In genomic region chr15:40441736-40442531, GRCh38 we compare ENCODE assay signal across 8 cellular contexts. TPM values are rescaled to one million over a fixed set of nuclear protein-coding genes. Genes with fewer than 3 reads are reported as not detected.
DNase-seq lines count a peak whose midpoint lies in the region; ATAC-seq, FAIRE-seq and TF ChIP-seq lines count a peak whose summit lies in the region.

No MANE protein-coding gene starts in this region.

- under 1% methylated on average over 28 of the region's 88 CpGs for WGBS in K562 (ENCODE audit: insufficient coverage, low coverage, missing lambda C conversion rate)
- 1 to 4% methylated on average over 16 to 48 of the region's 88 CpGs for WGBS in lower leg skin, 2 donors
- 0% methylated on average over 5 to 33 of the region's 88 CpGs for WGBS in thyroid gland, 2 donors

- H3K4me3 ChIP-seq in K562 (peak overlapping the region; percentile 80), lower leg skin (ENCODE audit: low read depth, poor library complexity, severe bottlenecking) (peak overlapping the region; percentile 88), thyroid gland (replicated peaks in 1 of 3) (peak overlapping the region; percentile 56 to 90 (median 66))

- H3K27me3 ChIP-seq in K562 (ENCODE audit: control insufficient read depth in 2 of 2, insufficient read depth in 2 of 2, low read length in 2 of 2) (no peaks in the 10 kb centered on the region), thyroid gland (no peaks in the 10 kb centered on the region)

- H2AFZ ChIP-seq in K562 (ENCODE audit: low read depth, low read length) = no peak overlapping the region

- peak overlapping the region; percentile 85; the same call in 2 of the 3 replicates for H3K27ac ChIP-seq in K562 (ENCODE audit: extremely low read depth, low read depth, low read length)
- H3K27ac ChIP-seq in thyroid gland = peak overlapping the region in 2 of 3 donors; percentile 20 to 66

- H4K20me1 ChIP-seq in K562 (replicated peaks; ENCODE audit: control insufficient read depth, insufficient read depth, low read length) = peaks cover 33% of the 10 kb centered on the region

- TF ChIP-seq POLR2A in K562 (conservative IDR thresholded peaks at IDR 0.05) = no peak
- no peak for TF ChIP-seq POLR2A in lower leg skin (IDR thresholded peaks at IDR 0.05)
- TF ChIP-seq POLR2A in thyroid gland (IDR thresholded peaks at IDR 0.05) = no peak

- intact Hi-C loops in K562 (cut with micrococcal nuclease) (loop anchor here (2.0 to 5.0 kb wide), 2 partner anchors 29 to 65 kb away; partner anchors contain the start of gene CHST14), lower leg skin (cut with DNase I; ENCODE audit: low total_unique reads) (no loop called here), thyroid gland (cut with DNase I) (loop anchor here (5.0 to 10.0 kb wide), 2 partner anchors 63 to 125 kb away; partner anchors contain the start of genes CCDC32 and RPUSD2)

- peak; percentile 14 for ATAC-seq in K562
- ATAC-seq in HG03342 (IDR thresholded peaks at IDR 0.05; ENCODE audit: unreplicated experiment) = no peak

- H3K4me2 ChIP-seq in K562 (ENCODE audit: insufficient read depth, low read length) = peak overlapping the region; percentile 66

- TF ChIP-seq EP300 in K562 (IDR thresholded peaks at IDR 0.05; ENCODE audit: low read length) = no peak

- peak overlapping the region; percentile 66 to 95; a peak in 3 of 4 replicates for H3K9ac ChIP-seq in K562 (ENCODE audit: insufficient read depth in 1 of 2, low read depth in 2 of 2, low read length in 2 of 2)

- in situ Hi-C loops in K562 (cut with MboI) = no loop called here

- CTCF ChIA-PET in K562 (lab: Yijun Ruan, JAX; ENCODE audit: low intra/inter-chr PET ratio) = interaction anchor here (0.7 kb wide), 2 partner anchors 28 to 895 kb away, joined by 4 read pairs; no protein-coding TSS in a partner anchor

- peaks cover 43 to 59% of the 10 kb centered on the region in 2 experiments for H3K4me1 ChIP-seq in K562 (replicated peaks in 1 of 2; ENCODE audit: control insufficient read depth in 2 of 2, insufficient read depth in 2 of 2, low read length in 2 of 2)
- peaks cover 32 to 47% of the 10 kb centered on the region in 2 donors for H3K4me1 ChIP-seq in thyroid gland

- H3K79me2 ChIP-seq in K562 (ENCODE audit: control insufficient read depth, insufficient read depth, low read length) = peaks cover 82% of the 10 kb centered on the region

- FAIRE-seq in K562 (lab: Jason Lieb, UNC) = no peak

- H3K36me3 ChIP-seq in K562 (ENCODE audit: control insufficient read depth, insufficient read depth, low read length) (peaks cover 30% of the 10 kb centered on the region; the same call in 2 of the 3 replicates), thyroid gland (no peaks in the 10 kb centered on the region)

- POLR2A ChIA-PET in K562 (lab: Yijun Ruan, JAX) = interaction anchor here (0.6 to 8.4 kb wide), 7 partner anchors 11 to 168 kb away, joined by 3 to 89 read pairs (median 4); no protein-coding TSS in a partner anchor

- TF ChIP-seq RAD21 in K562 (CRISPR knock-in tag; conservative IDR thresholded peaks at IDR 0.05 in 1 of 2, IDR thresholded peaks at IDR 0.05 in 1 of 2) = peak in 1 of 2 experiments; percentile 24; a peak in 1 of 4 replicates

- TF ChIP-seq CTCF in K562 (IDR thresholded peaks at IDR 0.05 in 2 of 3, conservative IDR thresholded peaks at IDR 0.05 in 1 of 3; ENCODE audit: insufficient read depth in 2 of 3, low read depth in 1 of 3, low read length in 3 of 3) (peak in 2 of 3 experiments; percentile 37 to 51; a peak in 3 of 6 replicates), lower leg skin (IDR thresholded peaks at IDR 0.05) (no peak), thyroid gland (IDR thresholded peaks at IDR 0.05) (peak in 2 of 6 experiments; percentile 22 to 32)

- no peaks in the 10 kb centered on the region for H3K9me3 ChIP-seq in K562 (replicated peaks; ENCODE audit: control insufficient read depth, insufficient read depth, low read depth, low read length)
- no peaks in the 10 kb centered on the region for H3K9me3 ChIP-seq in thyroid gland

- peaks cover 4% of the 10 kb centered on the region for H3K9me1 ChIP-seq in K562 (ENCODE audit: control insufficient read depth, insufficient read depth, low read length)

- DNase-seq in DMS 273 (lab: John Stamatoyannopoulos, UW; ENCODE audit: unreplicated experiment) (peak; percentile 47), DMS 273 treated with DMSO at 0.1 percent for 48 hours (lab: John Stamatoyannopoulos, UW) (no peak), NCI-H2171 treated with DMSO at 0.1 percent for 48 hours (lab: John Stamatoyannopoulos, UW) (peak; percentile 22), K562 (ENCODE audit: extremely low read depth in 1 of 4, low spot score in 3 of 4) (peak; percentile 44 to 67 (median 53)), lower leg skin (ENCODE audit: low spot score in 2 of 2) (no peak), thyroid gland (peak; percentile 25 to 33), NCI-H526 treated with DMSO at 0.1 percent for 48 hours (lab: John Stamatoyannopoulos, UW) (no peak)

- no TSS peak for BruUV-seq in K562 (replicated peaks; lab: Mats Ljungman, UMichigan)

RNA-seq across cellular contexts. Expression of gene BAHD1, which starts 1.2 kb away (rescaled TPM):
- total RNA-seq in K562 (2011; cell fraction: chromatin; rRNA removed; ENCODE audit: low replicate concordance) = 30.6 and 63.4 TPM in 2 replicates
- 33.2 and 38.7 TPM in 2 replicates for total RNA-seq in K562 (2011; cell fraction: nucleolus; rRNA removed)
- 31.7 and 43.1 TPM in 2 replicates for total RNA-seq in K562 (2011; cell fraction: nucleoplasm; rRNA removed)
- total RNA-seq in K562 (2014; rRNA removed) = 15.2 and 20.8 TPM in 2 replicates
- 9.7 and 10.3 TPM in 2 replicates for total RNA-seq in K562 (2014; rRNA removed; fragmentation: Illumina TruSeq; extraction: Trizol)
- total RNA-seq in K562 (2015; rRNA removed; fragmentation: Illumina TruSeq; extraction: Trizol) = 11.5 and 12.3 TPM in 2 replicates
- 33.6 and 38.5 TPM in 2 replicates for total RNA-seq in K562 (2021)
- 9.7 and 10.6 TPM in 2 replicates for polyA plus RNA-seq in K562 (2011; rRNA removed)
- 9.1 and 16.4 TPM in 2 replicates for polyA plus RNA-seq in K562 (2011; cell fraction: cytosol; rRNA removed)
- polyA plus RNA-seq in K562 (2011; cell fraction: nucleus; rRNA removed) = 27.1 and 43.2 TPM in 2 replicates
- polyA plus RNA-seq in K562 (2012) = 24.0 and 25.8 TPM in 2 replicates
- polyA plus RNA-seq in K562 (2014; fragmentation: Illumina TruSeq; extraction: Trizol) = 18.4 and 26.4 TPM in 2 replicates
- polyA plus RNA-seq in K562 (2014; fragmentation: Nextera tagmentation; extraction: Ambion mirVana) = under 1 TPM; 0.55 to 0.80 TPM
- 19.0 and 19.4 TPM in 2 replicates for polyA plus RNA-seq in K562 (2014; rRNA removed)
- 7.1 and 10.0 TPM in 2 replicates for polyA minus RNA-seq in K562 (2011; rRNA and poly(A)+ RNA removed)
- 12.7 TPM in 2 replicates for polyA minus RNA-seq in K562 (2011; cell fraction: cytosol; rRNA and poly(A)+ RNA removed)
- polyA minus RNA-seq in K562 (2011; cell fraction: nucleus; rRNA and poly(A)+ RNA removed) = 10.5 and 12.2 TPM in 2 replicates
- 10 to 100 TPM; 12.8 to 18.5 (median 16.2) TPM for total RNA-seq in lower leg skin
- 10 to 100 TPM; 20.0 to 50.4 (median 35.1) TPM for total RNA-seq in thyroid gland

RNA-seq across cellular contexts. Expression of gene CHST14, which starts 28.9 kb away (rescaled TPM):
- total RNA-seq in K562 (2011; cell fraction: chromatin; rRNA removed; ENCODE audit: low replicate concordance) = 4.2 and 14.3 TPM in 2 replicates
- total RNA-seq in K562 (2011; cell fraction: nucleolus; rRNA removed) = 18.7 and 22.0 TPM in 2 replicates
- 17.9 and 21.1 TPM in 2 replicates for total RNA-seq in K562 (2011; cell fraction: nucleoplasm; rRNA removed)
- total RNA-seq in K562 (2014; rRNA removed) (4.0 and 5.6 TPM in 2 replicates), K562 (2014; rRNA removed; fragmentation: Illumina TruSeq; extraction: Trizol) (2.3 and 2.5 TPM in 2 replicates), K562 (2015; rRNA removed; fragmentation: Illumina TruSeq; extraction: Trizol) (4.6 TPM in 2 replicates), K562 (2021) (11.2 and 12.1 TPM in 2 replicates), lower leg skin (1 to 10 TPM; 5.6 to 10.0 (median 8.8) TPM), thyroid gland (10 to 100 TPM; 15.7 to 22.6 (median 20.1) TPM)
- polyA plus RNA-seq in K562 (2011; rRNA removed) (4.5 and 6.4 TPM in 2 replicates), K562 (2014; fragmentation: Illumina TruSeq; extraction: Trizol) (6.3 and 7.5 TPM in 2 replicates), K562 (2014; fragmentation: Nextera tagmentation; extraction: Ambion mirVana) (1 to 10 TPM; 1.6 to 2.3 TPM), K562 (2014; rRNA removed) (3.9 and 4.8 TPM in 2 replicates)
- 6.6 and 8.1 TPM in 2 replicates for polyA plus RNA-seq in K562 (2011; cell fraction: cytosol; rRNA removed)
- 4.8 and 5.2 TPM in 2 replicates for polyA plus RNA-seq in K562 (2011; cell fraction: nucleus; rRNA removed)
- polyA plus RNA-seq in K562 (2012) = 12.0 and 17.1 TPM in 2 replicates
- polyA minus RNA-seq in K562 (2011; rRNA and poly(A)+ RNA removed) = 3.1 TPM in 2 replicates
- 6.2 and 11.7 TPM in 2 replicates for polyA minus RNA-seq in K562 (2011; cell fraction: cytosol; rRNA and poly(A)+ RNA removed)
- 2.7 and 3.8 TPM in 2 replicates for polyA minus RNA-seq in K562 (2011; cell fraction: nucleus; rRNA and poly(A)+ RNA removed)

RNA-seq across cellular contexts. Expression of gene IVD, which starts 36.3 kb away (rescaled TPM):
- total RNA-seq in K562 (2011; cell fraction: chromatin; rRNA removed; ENCODE audit: low replicate concordance) = 26.5 and 47.8 TPM in 2 replicates
- 16.8 and 18.7 TPM in 2 replicates for total RNA-seq in K562 (2011; cell fraction: nucleolus; rRNA removed)
- total RNA-seq in K562 (2011; cell fraction: nucleoplasm; rRNA removed) = 20.5 and 23.3 TPM in 2 replicates
- total RNA-seq in K562 (2014; rRNA removed) = 2.5 and 3.0 TPM in 2 replicates
- 2.2 and 2.4 TPM in 2 replicates for total RNA-seq in K562 (2014; rRNA removed; fragmentation: Illumina TruSeq; extraction: Trizol)
- 1.5 and 2.0 TPM in 2 replicates for total RNA-seq in K562 (2015; rRNA removed; fragmentation: Illumina TruSeq; extraction: Trizol)
- total RNA-seq in K562 (2021) = 3.6 and 5.6 TPM in 2 replicates
- 4.5 and 6.9 TPM in 2 replicates for polyA plus RNA-seq in K562 (2011; rRNA removed)
- 2.1 and 4.2 TPM in 2 replicates for polyA plus RNA-seq in K562 (2011; cell fraction: cytosol; rRNA removed)
- polyA plus RNA-seq in K562 (2011; cell fraction: nucleus; rRNA removed) = 10.5 and 14.0 TPM in 2 replicates
- polyA plus RNA-seq in K562 (2012) = 1.4 and 3.7 TPM in 2 replicates
- 1.1 and 1.4 TPM in 2 replicates for polyA plus RNA-seq in K562 (2014; fragmentation: Illumina TruSeq; extraction: Trizol)
- under 1 TPM; 0.15 to 0.45 TPM for polyA plus RNA-seq in K562 (2014; fragmentation: Nextera tagmentation; extraction: Ambion mirVana)
- 2.9 and 3.5 TPM in 2 replicates for polyA plus RNA-seq in K562 (2014; rRNA removed)
- 5.8 and 10.9 TPM in 2 replicates for polyA minus RNA-seq in K562 (2011; rRNA and poly(A)+ RNA removed)
- 3.1 and 4.5 TPM in 2 replicates for polyA minus RNA-seq in K562 (2011; cell fraction: cytosol; rRNA and poly(A)+ RNA removed)
- 4.6 and 6.7 TPM in 2 replicates for polyA minus RNA-seq in K562 (2011; cell fraction: nucleus; rRNA and poly(A)+ RNA removed)
- total RNA-seq in lower leg skin = 10 to 100 TPM in 3 of 4 donors, 1 to 10 TPM in 1; 5.9 to 21.1 (median 12.6) TPM
- total RNA-seq in thyroid gland = 100 to 1,000 TPM; 393 to 723 (median 539) TPM

RNA-seq across cellular contexts. Expression of gene KNSTRN, which starts 59.4 kb away (rescaled TPM):
- 84.3 and 130 TPM in 2 replicates for total RNA-seq in K562 (2011; cell fraction: chromatin; rRNA removed; ENCODE audit: low replicate concordance)
- total RNA-seq in K562 (2011; cell fraction: nucleolus; rRNA removed) = 50.7 and 57.5 TPM in 2 replicates
- total RNA-seq in K562 (2011; cell fraction: nucleoplasm; rRNA removed) = 75.5 and 94.3 TPM in 2 replicates
- total RNA-seq in K562 (2014; rRNA removed) = 51.4 and 62.3 TPM in 2 replicates
- 88.2 and 99.8 TPM in 2 replicates for total RNA-seq in K562 (2014; rRNA removed; fragmentation: Illumina TruSeq; extraction: Trizol)
- total RNA-seq in K562 (2015; rRNA removed; fragmentation: Illumina TruSeq; extraction: Trizol) = 85.8 and 87.3 TPM in 2 replicates
- 64.3 and 65.7 TPM in 2 replicates for total RNA-seq in K562 (2021)
- 59.7 and 80.0 TPM in 2 replicates for polyA plus RNA-seq in K562 (2011; rRNA removed)
- polyA plus RNA-seq in K562 (2011; cell fraction: cytosol; rRNA removed) = 30.2 and 32.2 TPM in 2 replicates
- polyA plus RNA-seq in K562 (2011; cell fraction: nucleus; rRNA removed) = 38.3 and 42.7 TPM in 2 replicates
- 31.8 and 42.4 TPM in 2 replicates for polyA plus RNA-seq in K562 (2012)
- 74.7 and 75.0 TPM in 2 replicates for polyA plus RNA-seq in K562 (2014; fragmentation: Illumina TruSeq; extraction: Trizol)
- polyA plus RNA-seq in K562 (2014; fragmentation: Nextera tagmentation; extraction: Ambion mirVana) = 10 to 100 TPM; 48.7 to 66.3 TPM
- 61.9 and 63.9 TPM in 2 replicates for polyA plus RNA-seq in K562 (2014; rRNA removed)
- polyA minus RNA-seq in K562 (2011; rRNA and poly(A)+ RNA removed) = 111 and 131 TPM in 2 replicates
- polyA minus RNA-seq in K562 (2011; cell fraction: cytosol; rRNA and poly(A)+ RNA removed) = 29.8 and 39.7 TPM in 2 replicates
- polyA minus RNA-seq in K562 (2011; cell fraction: nucleus; rRNA and poly(A)+ RNA removed) = 19.1 and 47.0 TPM in 2 replicates
- 10 to 100 TPM in 3 of 4 donors, 1 to 10 TPM in 1; 7.6 to 24.8 (median 13.1) TPM for total RNA-seq in lower leg skin
- 100 to 1,000 TPM; 216 to 342 (median 251) TPM for total RNA-seq in thyroid gland

Comparison
In these comparisons a context has a peak if more than half of its experiments do, and no peak if none do; other contexts are left out.
1. DNase-seq: peak in DMS 273 (single experiment), NCI-H2171 treated with DMSO at 0.1 percent for 48 hours (single experiment), K562 (4 of 4) and thyroid gland (2 of 2); none in DMS 273 treated with DMSO at 0.1 percent for 48 hours (single experiment), lower leg skin (0 of 2) and NCI-H526 treated with DMSO at 0.1 percent for 48 hours (single experiment).
2. CTCF ChIP-seq: peak in K562 (2 of 3); none in lower leg skin (0 of 3).
3. RNA of gene IVD, which starts 36.3 kb away (total RNA-seq): 393 to 723 TPM in thyroid gland; 5.9 to 21.1 TPM in lower leg skin and 1.5 to 47.8 TPM in K562; every median in the first group is over 4 times any median in the second.
4. Peak in every context shown above with its lines, with median percentiles within 50 percentile points of each other: H3K4me3 ChIP-seq.